Comparison of ENCODE assay signal across 8 cellular contexts in genomic region chr6:170279977-170280688, GRCh38. TPM values are rescaled to one million over a fixed set of nuclear protein-coding genes. Genes with fewer than 3 reads are reported as not detected.
DNase-seq lines count a peak whose midpoint lies in the region; ATAC-seq lines count a peak whose summit lies in the region.

No MANE protein-coding gene starts in this region.

- H3K27ac Mint-ChIP-seq in activated CD4-positive, alpha-beta T cell treated with anti-CD3 and anti-CD28 coated beads, Interleukin-2, amount 10 ng/mL, durations not matched to agents 7 days and 5 days = peak overlapping the region; percentile 81

- peak; percentile 59 for DNase-seq in activated CD4-positive, alpha-beta T cell treated with anti-CD3 and anti-CD28 coated beads, Interleukin-2, amount 10 ng/mL, durations not matched to agents 7 days and 5 days
- no peak for DNase-seq in activated CD4-positive, alpha-beta T cell treated with anti-CD3 and anti-CD28 coated beads for 1 hour
- peak; percentile 98 for DNase-seq in NCI-H748 (lab: John Stamatoyannopoulos, UW; ENCODE audit: unreplicated experiment)
- DNase-seq in central memory CD4-positive, alpha-beta T cell = peak; percentile 66

- ATAC-seq in HG03139 (IDR thresholded peaks at IDR 0.05; ENCODE audit: unreplicated experiment) (peak; percentile 61), GM21737 (IDR thresholded peaks at IDR 0.05; ENCODE audit: unreplicated experiment) (no peak), GM21423 (IDR thresholded peaks at IDR 0.05; ENCODE audit: unreplicated experiment) (no peak)

- peaks cover 19 to 28% of the 10 kb centered on the region in 2 donors for H3K4me1 ChIP-seq in mucosa of rectum (ENCODE audit: control insufficient read depth in 2 of 2, insufficient read depth in 2 of 2, low read length in 2 of 2)

- peak overlapping the region; percentile 72 for H3K4me3 Mint-ChIP-seq in activated CD4-positive, alpha-beta T cell treated with anti-CD3 and anti-CD28 coated beads, Interleukin-2, amount 10 ng/mL, durations not matched to agents 7 days and 5 days

- no peaks in the 10 kb centered on the region for H3K27me3 ChIP-seq in mucosa of rectum (ENCODE audit: control insufficient read depth in 2 of 2, insufficient read depth in 2 of 2, low read length in 2 of 2)

- CTCF ChIA-PET in activated CD4-positive, alpha-beta T cell treated with anti-CD3 and anti-CD28 coated beads, Interleukin-2, amount 10 ng/mL, durations not matched to agents 7 days and 5 days (lab: Charles Lee) = interaction anchor here (0.6 kb wide), 1 partner anchor 10 kb away, joined by 3 read pairs; no protein-coding TSS in a partner anchor

- no peaks in the 10 kb centered on the region for H3K36me3 Mint-ChIP-seq in activated CD4-positive, alpha-beta T cell treated with anti-CD3 and anti-CD28 coated beads, Interleukin-2, amount 10 ng/mL, durations not matched to agents 7 days and 5 days (ENCODE audit: low read depth)

- peaks cover 38% of the 10 kb centered on the region for H3K4me1 Mint-ChIP-seq in activated CD4-positive, alpha-beta T cell treated with anti-CD3 and anti-CD28 coated beads, Interleukin-2, amount 10 ng/mL, durations not matched to agents 7 days and 5 days

- no peaks in the 10 kb centered on the region for H3K9me3 Mint-ChIP-seq in activated CD4-positive, alpha-beta T cell treated with anti-CD3 and anti-CD28 coated beads, Interleukin-2, amount 10 ng/mL, durations not matched to agents 7 days and 5 days

- no peaks in the 10 kb centered on the region for H3K9me3 ChIP-seq in mucosa of rectum (ENCODE audit: control insufficient read depth in 2 of 2, low read length in 2 of 2)

- peak overlapping the region; percentile 87 to 88 for H3K27ac ChIP-seq in mucosa of rectum (ENCODE audit: low read depth in 2 of 2, low read length in 2 of 2)

- peaks cover 5 to 18% of the 10 kb centered on the region in 2 donors for H3K36me3 ChIP-seq in mucosa of rectum (ENCODE audit: control insufficient read depth in 2 of 2, insufficient read depth in 2 of 2, low read length in 2 of 2)

- H3K27me3 Mint-ChIP-seq in activated CD4-positive, alpha-beta T cell treated with anti-CD3 and anti-CD28 coated beads, Interleukin-2, amount 10 ng/mL, durations not matched to agents 7 days and 5 days = peaks cover 27% of the 10 kb centered on the region

- peak overlapping the region; percentile 66 to 68 for H3K9ac ChIP-seq in mucosa of rectum (ENCODE audit: low read depth in 1 of 2, low read length in 2 of 2)

- H3K4me3 ChIP-seq in mucosa of rectum (ENCODE audit: low read length in 2 of 2) = peak overlapping the region; percentile 64 to 77

- POLR2A ChIA-PET in activated CD4-positive, alpha-beta T cell treated with anti-CD3 and anti-CD28 coated beads, Interleukin-2, amount 10 ng/mL, durations not matched to agents 7 days and 5 days (lab: Charles Lee) = no interaction called here

RNA-seq across cellular contexts. Expression of gene DLL1, which starts 10.7 kb away (rescaled TPM):
- total RNA-seq in activated CD4-positive, alpha-beta T cell treated with anti-CD3 and anti-CD28 coated beads, Interleukin-2, amount 10 ng/mL, durations not matched to agents 7 days and 5 days = under 1 TPM; 0.55 to 0.58 TPM

RNA-seq across cellular contexts. Expression of gene FAM120B, which starts 26.4 kb away (rescaled TPM):
- 10 to 100 TPM; 29.8 to 33.0 TPM for total RNA-seq in activated CD4-positive, alpha-beta T cell treated with anti-CD3 and anti-CD28 coated beads, Interleukin-2, amount 10 ng/mL, durations not matched to agents 7 days and 5 days
